Comparison of ENCODE assay signal across 12 cellular contexts in the genomic region with DNA sequence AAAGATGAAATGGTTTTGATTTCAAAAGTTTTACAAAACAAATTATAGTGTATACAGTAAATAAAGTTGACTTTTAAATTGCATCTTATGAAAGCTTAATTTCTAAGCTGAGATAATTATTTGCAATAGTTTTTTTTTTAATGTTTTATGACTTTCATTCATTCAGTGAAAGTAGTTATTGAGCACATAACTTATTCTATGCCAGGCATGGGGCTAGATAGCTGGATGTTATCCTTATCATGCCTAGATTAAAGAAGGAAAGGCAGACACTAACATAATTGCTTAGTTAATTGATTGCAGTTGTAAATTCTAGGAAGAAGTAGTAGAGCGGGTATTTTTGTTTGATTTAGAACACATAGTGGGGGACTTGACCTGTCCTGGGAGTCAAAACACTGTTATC.
DNase-seq lines count a peak whose midpoint lies in the region; ATAC-seq and TF ChIP-seq lines count a peak whose summit lies in the region.
"Had no signal": no experiment of that assay in that cellular context is flagged by ENCODE, and none has a peak within 500 bp of the region (broad histone marks: within the 10 kb centered on the region; RNA-seq: fewer than 3 reads in every experiment).

No MANE protein-coding gene starts in this region.

- no peaks in the 10 kb centered on the region for H3K27me3 ChIP-seq in liver (ENCODE audit: control insufficient read depth in 4 of 4, insufficient read depth in 4 of 4, low read length in 3 of 4)
- no peaks in the 10 kb centered on the region for H3K27me3 ChIP-seq in upper lobe of left lung

- DNase-seq in activated T-cell treated with anti-CD3 and anti-CD28 coated beads, Interleukin-2, amount 50 U/mL, for 72 hours = no peak
- no peak for DNase-seq in activated T-cell treated with anti-CD3 and anti-CD28 coated beads, Interleukin-2, amount 50 U/mL, for 48 hours
- DNase-seq in upper lobe of left lung (no peak), NCI-H2029 treated with DMSO at 0.1 percent for 48 hours (lab: John Stamatoyannopoulos, UW) (no peak), RPMI8226 (no peak), RKO (ENCODE audit: low spot score) (no peak)
- DNase-seq: kidney glomerular epithelial cell, NCI-H1930, NCI-H82 had no signal

- no peak for TF ChIP-seq POLR2A in upper lobe of left lung (IDR thresholded peaks at IDR 0.05)

- peak overlapping the region; percentile 10 to 60 for H3K27ac ChIP-seq in liver (ENCODE audit: low read depth in 1 of 2, low read length in 2 of 2)
- H3K27ac ChIP-seq in upper lobe of left lung = peak overlapping the region; percentile 24 to 84 (median 82)

- peaks cover 41% of the 10 kb centered on the region for H3K4me1 Mint-ChIP-seq in activated T-cell treated with anti-CD3 and anti-CD28 coated beads, Interleukin-2, amount 50 U/mL, for 72 hours (ENCODE audit: low read depth)
- H3K4me1 Mint-ChIP-seq in activated T-helper 17 cell treated with anti-CD3 and anti-CD28 coated beads, Interleukin-2, amount 50 U/mL, for 72 hours = peaks cover 53% of the 10 kb centered on the region

- no peaks in the 10 kb centered on the region for H3K9me3 Mint-ChIP-seq in activated T-cell treated with anti-CD3 and anti-CD28 coated beads, Interleukin-2, amount 50 U/mL, for 72 hours
- no peaks in the 10 kb centered on the region for H3K9me3 Mint-ChIP-seq in activated T-helper 17 cell treated with anti-CD3 and anti-CD28 coated beads, Interleukin-2, amount 50 U/mL, for 72 hours
- H3K9me3 Mint-ChIP-seq: brain had no signal

- H3K9ac ChIP-seq in liver (ENCODE audit: low read depth in 1 of 2, low read length in 2 of 2) = no peak overlapping the region

- H3K27ac Mint-ChIP-seq in activated T-cell treated with anti-CD3 and anti-CD28 coated beads, Interleukin-2, amount 50 U/mL, for 72 hours = peak overlapping the region; percentile 14
- H3K27ac Mint-ChIP-seq in activated T-helper 17 cell treated with anti-CD3 and anti-CD28 coated beads, Interleukin-2, amount 50 U/mL, for 72 hours = peak overlapping the region; percentile 73

- H3K4me3 ChIP-seq in liver (ENCODE audit: low read depth in 1 of 3, low read length in 3 of 3) (no peak overlapping the region), upper lobe of left lung (no peak overlapping the region)

- H3K27me3 Mint-ChIP-seq in activated T-cell treated with anti-CD3 and anti-CD28 coated beads, Interleukin-2, amount 50 U/mL, for 72 hours (ENCODE audit: low read depth) = no peaks in the 10 kb centered on the region
- no peaks in the 10 kb centered on the region for H3K27me3 Mint-ChIP-seq in activated T-helper 17 cell treated with anti-CD3 and anti-CD28 coated beads, Interleukin-2, amount 50 U/mL, for 72 hours
- H3K27me3 Mint-ChIP-seq: brain had no signal

- TF ChIP-seq EP300 in upper lobe of left lung (IDR thresholded peaks at IDR 0.05) = no peak

- TF ChIP-seq RAD21 in liver (IDR thresholded peaks at IDR 0.05) = no peak

- H3K4me1 ChIP-seq in liver (ENCODE audit: control insufficient read depth in 4 of 4, insufficient read depth in 4 of 4, low read length in 3 of 4) = peaks cover 0 to 38% (median 19%) of the 10 kb centered on the region in 4 donors
- peaks cover 67 to 93% (median 88%) of the 10 kb centered on the region in 4 donors for H3K4me1 ChIP-seq in upper lobe of left lung

- H3K36me3 ChIP-seq in liver (ENCODE audit: control insufficient read depth in 4 of 4, insufficient read depth in 3 of 4, low read depth in 1 of 4, low read length in 3 of 4) = peaks cover 0 to 4% (median under 1%) of the 10 kb centered on the region in 4 donors
- H3K36me3 ChIP-seq in upper lobe of left lung = no peaks in the 10 kb centered on the region

- WGBS in liver = 87% methylated on average over 1 of the region's 1 CpG
- WGBS in upper lobe of left lung, 2 donors = 69 to 75% methylated on average over 1 of the region's 1 CpG

- H3K9me3 ChIP-seq in liver (ENCODE audit: control insufficient read depth in 4 of 4, low read length in 3 of 4) = no peaks in the 10 kb centered on the region
- no peaks in the 10 kb centered on the region for H3K9me3 ChIP-seq in upper lobe of left lung

- no peak for TF ChIP-seq CTCF in liver (IDR thresholded peaks at IDR 0.05; ENCODE audit: low read depth, low read length, missing input control)
- TF ChIP-seq CTCF in upper lobe of left lung (IDR thresholded peaks at IDR 0.05) = no peak

- H3K4me3 Mint-ChIP-seq in activated T-cell treated with anti-CD3 and anti-CD28 coated beads, Interleukin-2, amount 50 U/mL, for 72 hours = peak overlapping the region in 1 of 2 donors; percentile 45
- H3K4me3 Mint-ChIP-seq in activated T-helper 17 cell treated with anti-CD3 and anti-CD28 coated beads, Interleukin-2, amount 50 U/mL, for 72 hours = peak overlapping the region; percentile 47
- H3K4me3 Mint-ChIP-seq: brain had no signal

- ATAC-seq in activated T-cell treated with anti-CD3 and anti-CD28 coated beads, Interleukin-2, amount 50 U/mL, for 72 hours (replicated peaks in 1 of 2) = no peak
- no peak for ATAC-seq in activated T-helper 17 cell treated with anti-CD3 and anti-CD28 coated beads, Interleukin-2, amount 50 U/mL, for 72 hours (replicated peaks)
- ATAC-seq in upper lobe of left lung (ENCODE audit: low FRiP score in 2 of 2) = no peak

- no peaks in the 10 kb centered on the region for H3K36me3 Mint-ChIP-seq in activated T-cell treated with anti-CD3 and anti-CD28 coated beads, Interleukin-2, amount 50 U/mL, for 72 hours (ENCODE audit: insufficient read depth in 2 of 2)
- peaks cover 5% of the 10 kb centered on the region for H3K36me3 Mint-ChIP-seq in activated T-helper 17 cell treated with anti-CD3 and anti-CD28 coated beads, Interleukin-2, amount 50 U/mL, for 72 hours (ENCODE audit: low read depth)

TF ChIP-seq in liver, 16 proteins besides CTCF, POLR2A, EP300 and RAD21:
- TF ChIP-seq, protein P1, sequence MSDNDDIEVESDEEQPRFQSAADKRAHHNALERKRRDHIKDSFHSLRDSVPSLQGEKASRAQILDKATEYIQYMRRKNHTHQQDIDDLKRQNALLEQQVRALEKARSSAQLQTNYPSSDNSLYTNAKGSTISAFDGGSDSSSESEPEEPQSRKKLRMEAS (IDR thresholded peaks at IDR 0.05) = no peak
- no peak for TF ChIP-seq RXRA (IDR thresholded peaks at IDR 0.05)
- no peak for TF ChIP-seq FOXA2 (IDR thresholded peaks at IDR 0.05)
- no peak for TF ChIP-seq YY1 (IDR thresholded peaks at IDR 0.05)
- TF ChIP-seq, protein P2, sequence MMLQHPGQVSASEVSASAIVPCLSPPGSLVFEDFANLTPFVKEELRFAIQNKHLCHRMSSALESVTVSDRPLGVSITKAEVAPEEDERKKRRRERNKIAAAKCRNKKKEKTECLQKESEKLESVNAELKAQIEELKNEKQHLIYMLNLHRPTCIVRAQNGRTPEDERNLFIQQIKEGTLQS (IDR thresholded peaks at IDR 0.05) = no peak
- TF ChIP-seq, protein P3, sequence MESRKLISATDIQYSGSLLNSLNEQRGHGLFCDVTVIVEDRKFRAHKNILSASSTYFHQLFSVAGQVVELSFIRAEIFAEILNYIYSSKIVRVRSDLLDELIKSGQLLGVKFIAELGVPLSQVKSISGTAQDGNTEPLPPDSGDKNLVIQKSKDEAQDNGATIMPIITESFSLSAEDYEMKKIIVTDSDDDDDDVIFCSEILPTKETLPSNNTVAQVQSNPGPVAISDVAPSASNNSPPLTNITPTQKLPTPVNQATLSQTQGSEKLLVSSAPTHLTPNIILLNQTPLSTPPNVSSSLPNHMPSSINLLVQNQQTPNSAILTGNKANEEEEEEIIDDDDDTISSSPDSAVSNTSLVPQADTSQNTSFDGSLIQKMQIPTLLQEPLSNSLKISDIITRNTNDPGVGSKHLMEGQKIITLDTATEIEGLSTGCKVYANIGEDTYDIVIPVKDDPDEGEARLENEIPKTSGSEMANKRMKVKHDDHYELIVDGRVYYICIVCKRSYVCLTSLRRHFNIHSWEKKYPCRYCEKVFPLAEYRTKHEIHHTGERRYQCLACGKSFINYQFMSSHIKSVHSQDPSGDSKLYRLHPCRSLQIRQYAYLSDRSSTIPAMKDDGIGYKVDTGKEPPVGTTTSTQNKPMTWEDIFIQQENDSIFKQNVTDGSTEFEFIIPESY (IDR thresholded peaks at IDR 0.05) = no peak
- no peak for TF ChIP-seq SP1 (IDR thresholded peaks at IDR 0.05)
